26 cellular contexts compared by ENCODE assay signal in genomic region chrX:85136409-85136808, GRCh38.
"Had no signal": no experiment of that assay in that cellular context is flagged by ENCODE, and none has a peak within 500 bp of the region (broad histone marks: within the 10 kb centered on the region; RNA-seq: fewer than 3 reads in every experiment).

No MANE protein-coding gene starts in this region.

- H3K4me3 ChIP-seq: stomach, suprapubic skin, testis, thoracic aorta, thyroid gland, tibial artery, tibial nerve, transverse colon, upper lobe of left lung, upper lobe of right lung, uterus, vagina had no signal

- DNase-seq: stimulated activated CD4-positive, alpha-beta T cell treated with anti-CD3 and anti-CD28 coated beads, Interleukin-2, amount 100 ng/mL, for 48 hours; stimulated activated CD4-positive, alpha-beta T cell treated with anti-CD3 and anti-CD28 coated beads, Interleukin-4, amount 100 ng/mL, for 1 hour; stimulated activated CD4-positive, alpha-beta T cell treated with anti-CD3 and anti-CD28 coated beads, Interleukin-4, amount 100 ng/mL, for 24 hours; stimulated activated CD4-positive, alpha-beta T cell treated with anti-CD3 and anti-CD28 coated beads, Interleukin-4, amount 100 ng/mL, for 4 hours; stimulated activated CD8-positive, alpha-beta memory T cell treated with anti-CD3 and anti-CD28 coated beads, Interleukin-4, amount 100 ng/mL, for 48 hours; stimulated activated naive B cell treated with anti-CD40 and anti-IgM and Interleukin-4, amounts not matched to agents 10 μg/mL and 1 μg/mL and 100 μg/mL, for 72 hours; stimulated activated naive CD4-positive, alpha-beta T cell; stimulated activated naive CD4-positive, alpha-beta T cell treated with Interleukin-2 at 50 U/mL for 16 hours; stimulated activated naive CD8-positive, alpha-beta T cell treated with anti-CD3 and anti-CD28 coated beads, Interleukin-15, amount 100 ng/mL, for 72 hours; stimulated activated naive CD8-positive, alpha-beta T cell treated with anti-CD3 and anti-CD28 coated beads, Interleukin-15, Interleukin-2, amounts not matched to agents 100 U/mL and 50 U/mL, for 24 hours; stomach; substantia nigra; testis; thyroid gland; tibial artery; transverse colon; trophoblast cell; upper lobe of left lung; upper lobe of right lung; uterus had no signal

- H3K4me1 ChIP-seq: stomach, suprapubic skin, testis, thyroid gland, tibial artery, tibial nerve, transverse colon, upper lobe of left lung, upper lobe of right lung, uterus, vagina had no signal

- H3K27ac ChIP-seq: stomach, suprapubic skin, testis, thoracic aorta, thyroid gland, tibial artery, tibial nerve, transverse colon, upper lobe of left lung, upper lobe of right lung, uterus, vagina had no signal

- H3K36me3 ChIP-seq: stomach, suprapubic skin, thoracic aorta, thyroid gland, tibial artery, tibial nerve, transverse colon, upper lobe of left lung, upper lobe of right lung, uterus, vagina had no signal

- H3K27me3 ChIP-seq: stomach, suprapubic skin, testis, thyroid gland, tibial artery, tibial nerve, transverse colon, upper lobe of left lung, upper lobe of right lung, vagina had no signal

- ATAC-seq: stimulated activated effector memory CD8-positive, alpha-beta T cell treated with anti-CD3 and anti-CD28 coated beads, Interleukin-12 subunit alpha, Interleukin-12 subunit beta, amount 100 ng/mL, for 72 hours; stimulated activated memory B cell treated with anti-CD40 and anti-IgM and Interleukin-4, amounts not matched to agents 10 μg/mL and 1 μg/mL and 100 μg/mL, for 72 hours; stimulated activated naive B cell treated with anti-CD40 and anti-IgM and Interleukin-4, amounts not matched to agents 10 μg/mL and 1 μg/mL and 100 μg/mL, for 72 hours; stimulated activated naive CD8-positive, alpha-beta T cell treated with anti-CD3 and anti-CD28 coated beads, Interleukin-15, amount 100 ng/mL, for 72 hours; stimulated activated naive CD8-positive, alpha-beta T cell treated with anti-CD3 and anti-CD28 coated beads, Interleukin-15, Interleukin-2, amounts not matched to agents 100 U/mL and 50 U/mL, for 24 hours; upper lobe of right lung had no signal

- H3K9me3 ChIP-seq: suprapubic skin, testis, thoracic aorta, thyroid gland, tibial artery, tibial nerve, transverse colon, upper lobe of left lung, upper lobe of right lung, uterus, vagina had no signal
